In the genomic region with DNA sequence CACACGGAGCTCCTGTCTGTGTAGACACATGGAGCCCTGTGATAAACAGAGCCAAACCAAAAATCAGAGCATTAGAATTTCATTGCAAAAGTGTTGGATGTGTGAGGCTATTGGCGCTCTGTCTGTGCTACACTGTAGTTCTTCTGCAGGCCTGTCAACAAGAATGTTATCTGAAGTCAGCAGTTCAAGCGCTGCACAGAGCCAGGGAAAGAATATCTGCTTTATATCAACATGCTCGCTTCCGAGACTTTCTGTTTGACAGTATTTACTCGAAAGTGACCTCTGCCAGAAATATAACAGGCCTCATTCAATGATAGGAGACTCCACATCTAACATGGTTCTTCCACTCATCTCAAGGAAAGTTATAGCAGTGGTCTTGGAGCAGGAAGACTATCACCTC, we compare ENCODE assay signal across 27 cellular contexts.
DNase-seq lines count a peak whose midpoint lies in the region; ATAC-seq and TF ChIP-seq lines count a peak whose summit lies in the region.
"Had no signal": no experiment of that assay in that cellular context is flagged by ENCODE, and none has a peak within 500 bp of the region (broad histone marks: within the 10 kb centered on the region; RNA-seq: fewer than 3 reads in every experiment).

No MANE protein-coding gene starts in this region.

- ATAC-seq in right lobe of liver (peak; percentile 94 to 98 (median 97)), GM19351 (IDR thresholded peaks at IDR 0.05; ENCODE audit: unreplicated experiment) (no peak), HG03565 (IDR thresholded peaks at IDR 0.05; ENCODE audit: unreplicated experiment) (no peak)
- ATAC-seq: lower lobe of right lung had no signal

- H3K27me3 ChIP-seq in right lobe of liver (no peaks in the 10 kb centered on the region), rectal smooth muscle tissue (ENCODE audit: control insufficient read depth, insufficient read depth, low read length) (no peaks in the 10 kb centered on the region)
- H3K27me3 ChIP-seq: transverse colon had no signal

- TF ChIP-seq POLR2A in right lobe of liver (IDR thresholded peaks at IDR 0.05), result no peak

- H3K4me1 ChIP-seq in right lobe of liver, result peaks cover 0 to 9% (median 0%) of the 10 kb centered on the region in 4 donors
- H3K4me1 ChIP-seq in rectal smooth muscle tissue (ENCODE audit: control insufficient read depth, insufficient read depth, low read length), result peaks cover 15% of the 10 kb centered on the region
- H3K4me1 ChIP-seq: lower lobe of right lung had no signal

- peak; percentile 58 for DNase-seq in OCI-M1 (lab: John Stamatoyannopoulos, UW)
- DNase-seq in fibroblast of villous mesenchyme (ENCODE audit: low read depth), result peak; percentile 57
- DNase-seq in right lobe of liver, result no peak
- no peak for DNase-seq in ACHN
- DNase-seq in NCI-H1694 treated with DMSO at 0.1 percent for 48 hours (lab: John Stamatoyannopoulos, UW), result no peak
- DNase-seq: activated B cell treated with CpG ODN at 0.5 μM for 24 hours; activated CD4-positive, alpha-beta T cell treated with anti-CD3 and anti-CD28 coated beads, Interleukin-2, amount 50 U/mL, for 48 hours; activated gamma-delta T cell; amygdala; CD8-positive, alpha-beta memory T cell; central memory CD4-positive, alpha-beta T cell; DMS53; lower lobe of right lung; naive B cell; NCI-H187 treated with DMSO at 0.1 percent for 48 hours; NCI-H345; NK-92 treated with Interleukin-12 subunit alpha and Interleukin-12 subunit beta, amount 100 ng/mL, for 24 hours; posterior cingulate gyrus; stimulated activated CD4-positive, alpha-beta T cell treated with anti-CD3 and anti-CD28 coated beads, Interleukin-2, amount 100 ng/mL, for 48 hours; T-helper 9 cell; transverse colon had no signal

- no peak overlapping the region for H3K9ac ChIP-seq in rectal smooth muscle tissue (ENCODE audit: low read length)
- H3K9ac ChIP-seq: KMS-11 had no signal

- H3K36me3 ChIP-seq in right lobe of liver, result no peaks in the 10 kb centered on the region
- H3K36me3 ChIP-seq in rectal smooth muscle tissue (ENCODE audit: control insufficient read depth, insufficient read depth, low read length), result no peaks in the 10 kb centered on the region
- H3K36me3 ChIP-seq: lower lobe of right lung, transverse colon had no signal

- no peak overlapping the region for H3K4me3 ChIP-seq in fibroblast of villous mesenchyme (ENCODE audit: low read depth, low read length)
- no peak overlapping the region for H3K4me3 ChIP-seq in right lobe of liver
- no peak overlapping the region for H3K4me3 ChIP-seq in rectal smooth muscle tissue (ENCODE audit: low read length)
- H3K4me3 ChIP-seq: lower lobe of right lung, skin epidermis, transverse colon had no signal

- WGBS in right lobe of liver (ENCODE audit: insufficient coverage, low coverage, low lambda C conversion rate, missing lambda C conversion rate), result 14% methylated on average over 6 of the region's 6 CpGs

- intact Hi-C loops in right lobe of liver (cut with DNase I), result no loop called here

- TF ChIP-seq CTCF in fibroblast of villous mesenchyme (IDR thresholded peaks at IDR 0.05; ENCODE audit: insufficient read depth, low read depth, low read length) (no peak), right lobe of liver (IDR thresholded peaks at IDR 0.05) (no peak)

- H3K9me3 ChIP-seq in right lobe of liver, result no peaks in the 10 kb centered on the region
- H3K9me3 ChIP-seq: lower lobe of right lung, transverse colon had no signal

- H3K27ac ChIP-seq in right lobe of liver, result no peak overlapping the region
- peak overlapping the region; percentile 38 for H3K27ac ChIP-seq in rectal smooth muscle tissue (ENCODE audit: low read depth, low read length)
- H3K27ac ChIP-seq: epithelial cell of prostate, KMS-11, lower lobe of right lung, skin epidermis had no signal

- in situ Hi-C loops in ACHN (cut with HindIII; ENCODE audit: low pct_ligation_motif_present, low pct_unique_long_range_greater_than_20kb, low sequenced_read_pairs), result no loop called here

Comparison
In these comparisons a context has a peak if more than half of its experiments do, and no peak if none do; other contexts are left out.
1. DNase-seq: peak in OCI-M1 (single experiment) and fibroblast of villous mesenchyme (single experiment); none in right lobe of liver (0 of 3), ACHN (single experiment) and NCI-H1694 treated with DMSO at 0.1 percent for 48 hours (single experiment).
2. ATAC-seq: peak in right lobe of liver (4 of 4); none in GM19351 (single experiment) and HG03565 (single experiment).